Comparison of ENCODE assay signal across 24 cellular contexts in genomic region chr15:95995375-95996168, GRCh38.
DNase-seq lines count a peak whose midpoint lies in the region; FAIRE-seq and TF ChIP-seq lines count a peak whose summit lies in the region.
"Had no signal": no experiment of that assay in that cellular context is flagged by ENCODE, and none has a peak within 500 bp of the region (broad histone marks: within the 10 kb centered on the region; RNA-seq: fewer than 3 reads in every experiment).

No MANE protein-coding gene starts in this region.

- TF ChIP-seq CTCF in endothelial cell of umbilical vein (IDR thresholded peaks at IDR 0.05; ENCODE audit: extremely low read depth in 1 of 2, insufficient read depth in 1 of 2, low read depth in 1 of 2, low read length in 2 of 2) (no peak), neural progenitor cell (IDR thresholded peaks at IDR 0.05) (no peak)

- no peaks in the 10 kb centered on the region for H3K27me3 ChIP-seq in endothelial cell of umbilical vein (ENCODE audit: control insufficient read depth in 2 of 2, insufficient read depth in 2 of 2, low read length in 2 of 2)
- H3K27me3 ChIP-seq in neural progenitor cell: no peaks in the 10 kb centered on the region
- H3K27me3 ChIP-seq: BE2C, heart right ventricle had no signal

- dilution Hi-C loops in endothelial cell of umbilical vein (cut with MboI; ENCODE audit: extremely low pct_ligation_motif_present, low sequenced_read_pairs): no loop called here

- H3K27me3 Mint-ChIP-seq in neural progenitor cell (ENCODE audit: insufficient read depth, low read depth): peaks cover 2% of the 10 kb centered on the region
- H3K27me3 Mint-ChIP-seq: brain, memory B cell had no signal

- peaks cover 33% of the 10 kb centered on the region for H3K4me1 Mint-ChIP-seq in neural progenitor cell
- H3K4me1 Mint-ChIP-seq: memory B cell had no signal

- no peaks in the 10 kb centered on the region for H3F3A ChIP-seq in neural progenitor cell (ENCODE audit: low read depth)

- no peak for TF ChIP-seq POLR2A in endothelial cell of umbilical vein (IDR thresholded peaks at IDR 0.05; ENCODE audit: low read depth, low read length)

- no peaks in the 10 kb centered on the region for H3K9me3 Mint-ChIP-seq in neural progenitor cell
- H3K9me3 Mint-ChIP-seq: activated CD4-positive, alpha-beta memory T cell treated with anti-CD3 and anti-CD28 coated beads for 36 hours; activated T-cell treated with anti-CD3 and anti-CD28 coated beads, Interleukin-2, amount 50 U/mL, for 24 hours; natural killer cell treated with Interleukin-12 subunit alpha and Interleukin-12 subunit beta and Interleukin-15 and Interleukin-18, amount 100 ng/mL, for 72 hours; T-cell had no signal

- no peaks in the 10 kb centered on the region for H3K36me3 Mint-ChIP-seq in neural progenitor cell
- H3K36me3 Mint-ChIP-seq: activated CD4-positive, alpha-beta memory T cell treated with anti-CD3 and anti-CD28 coated beads for 36 hours; brain; memory B cell; natural killer cell treated with Interleukin-12 subunit alpha and Interleukin-12 subunit beta and Interleukin-15 and Interleukin-18, amount 100 ng/mL, for 72 hours; T-cell had no signal

- H2AFZ ChIP-seq in endothelial cell of umbilical vein (ENCODE audit: low read depth, low read length): no peak overlapping the region
- H2AFZ ChIP-seq in neural progenitor cell (replicated peaks): peak overlapping the region; percentile 30

- no peak overlapping the region for H3K4me3 ChIP-seq in endothelial cell of umbilical vein (replicated peaks in 1 of 3; ENCODE audit: insufficient read depth in 1 of 3, low read depth in 1 of 3, low read length in 3 of 3)
- H3K4me3 ChIP-seq in neural progenitor cell: no peak overlapping the region
- H3K4me3 ChIP-seq: dorsolateral prefrontal cortex, heart right ventricle, spleen, suprapubic skin had no signal

- POLR2A ChIA-PET in endothelial cell of umbilical vein (lab: Charles Lee): no interaction called here

- H3K36me3 ChIP-seq in endothelial cell of umbilical vein (ENCODE audit: control insufficient read depth in 2 of 2, extremely low read depth in 1 of 2, insufficient read depth in 2 of 2, low read length in 2 of 2): no peaks in the 10 kb centered on the region
- no peaks in the 10 kb centered on the region for H3K36me3 ChIP-seq in neural progenitor cell
- H3K36me3 ChIP-seq: BE2C, heart right ventricle, spleen, suprapubic skin had no signal

- H3K4me2 ChIP-seq in endothelial cell of umbilical vein (ENCODE audit: insufficient read depth, low read length) (no peak overlapping the region), neural progenitor cell (no peak overlapping the region)

- H3K4me1 ChIP-seq in endothelial cell of umbilical vein (ENCODE audit: control insufficient read depth, extremely low read depth, insufficient read depth, low read length) (no peaks in the 10 kb centered on the region), neural progenitor cell (peaks cover 18% of the 10 kb centered on the region)
- H3K4me1 ChIP-seq: BE2C, Caco-2, heart right ventricle, spleen, suprapubic skin had no signal

- BruUV-seq in endothelial cell of umbilical vein (replicated peaks; lab: Mats Ljungman, UMichigan): no TSS peak

- no peaks in the 10 kb centered on the region for H3K79me2 ChIP-seq in endothelial cell of umbilical vein (ENCODE audit: control insufficient read depth, insufficient read depth, low read length)
- H3K79me2 ChIP-seq in neural progenitor cell (ENCODE audit: low read depth): no peaks in the 10 kb centered on the region

- H3K9me3 ChIP-seq in endothelial cell of umbilical vein (replicated peaks; ENCODE audit: control insufficient read depth, insufficient read depth, low read length) (no peaks in the 10 kb centered on the region), neural progenitor cell (ENCODE audit: low read depth) (no peaks in the 10 kb centered on the region)
- H3K9me3 ChIP-seq: BE2C, Caco-2, heart right ventricle, spleen, suprapubic skin had no signal

- DNase-seq in GM03348 (ENCODE audit: low spot score) (peak; percentile 12), NCI-H226 (peak; percentile 62), endothelial cell of umbilical vein (ENCODE audit: low read depth, low spot score) (peak; percentile 70), neural progenitor cell (ENCODE audit: low spot score) (no peak), H4 (ENCODE audit: low spot score) (no peak), caudate nucleus (lab: John Stamatoyannopoulos, UW) (no peak), AG08395 (ENCODE audit: low spot score) (no peak), SK-N-DZ (ENCODE audit: low spot score) (no peak)
- DNase-seq: activated CD4-positive, alpha-beta memory T cell treated with anti-CD3 and anti-CD28 coated beads for 36 hours; activated naive CD4-positive, alpha-beta T cell treated with anti-CD3 and anti-CD28 coated beads, Interleukin-2, amount 50 U/mL, for 16 hours; activated T-cell treated with anti-CD3 and anti-CD28 coated beads, Interleukin-2, amount 50 U/mL, for 24 hours; BE2C; Caco-2; dorsolateral prefrontal cortex; erythroblast; heart right ventricle; Right ventricle myocardium superior; spleen; T-cell had no signal

- H4K20me1 ChIP-seq in endothelial cell of umbilical vein (replicated peaks; ENCODE audit: control insufficient read depth, extremely low read depth, insufficient read depth, low read length) (no peaks in the 10 kb centered on the region), neural progenitor cell (ENCODE audit: low read depth) (no peaks in the 10 kb centered on the region)

- H3K27ac Mint-ChIP-seq in neural progenitor cell: peak overlapping the region; percentile 2
- H3K27ac Mint-ChIP-seq: activated CD4-positive, alpha-beta memory T cell treated with anti-CD3 and anti-CD28 coated beads for 36 hours; activated T-cell treated with anti-CD3 and anti-CD28 coated beads, Interleukin-2, amount 50 U/mL, for 24 hours; brain; memory B cell had no signal

- H3K9ac ChIP-seq in endothelial cell of umbilical vein (replicated peaks; ENCODE audit: extremely low read depth, insufficient read depth, low read length): no peak overlapping the region
- no peak overlapping the region for H3K9ac ChIP-seq in neural progenitor cell

- FAIRE-seq in endothelial cell of umbilical vein (lab: Jason Lieb, UNC): peak; percentile 31
- FAIRE-seq: islet of Langerhans had no signal

- no peak overlapping the region for H3K4me3 Mint-ChIP-seq in neural progenitor cell
- H3K4me3 Mint-ChIP-seq: activated CD4-positive, alpha-beta memory T cell treated with anti-CD3 and anti-CD28 coated beads for 36 hours; activated T-cell treated with anti-CD3 and anti-CD28 coated beads, Interleukin-2, amount 50 U/mL, for 24 hours; brain; memory B cell; T-cell had no signal

- intact Hi-C loops in endothelial cell of umbilical vein (cut with micrococcal nuclease): no loop called here

- no peak overlapping the region for H3K27ac ChIP-seq in endothelial cell of umbilical vein (ENCODE audit: insufficient read depth, low read depth, low read length)
- H3K27ac ChIP-seq in neural progenitor cell: no peak overlapping the region
- no peak overlapping the region for H3K27ac ChIP-seq in caudate nucleus (ENCODE audit: low read depth, low read length)
- H3K27ac ChIP-seq: dorsolateral prefrontal cortex, heart right ventricle, spleen, suprapubic skin had no signal

- no peaks in the 10 kb centered on the region for H3K9me1 ChIP-seq in endothelial cell of umbilical vein (replicated peaks; ENCODE audit: control insufficient read depth, extremely low read depth, insufficient read depth, low read length)

- CTCF ChIA-PET in endothelial cell of umbilical vein (lab: Charles Lee): no interaction called here

TF ChIP-seq in endothelial cell of umbilical vein, 7 proteins besides CTCF, POLR2A, EP300 and RAD21:
- TF ChIP-seq GATA2 (IDR thresholded peaks at IDR 0.05; ENCODE audit: insufficient read depth, insufficient read length, low read depth, low read length) (no peak), FOS (IDR thresholded peaks at IDR 0.05; ENCODE audit: borderline replicate concordance, insufficient read depth, low read length) (peak; percentile 37)

Comparison
In these comparisons a context has a peak if more than half of its experiments do, and no peak if none do; other contexts are left out.
1. DNase-seq: peak in GM03348 (single experiment), NCI-H226 (single experiment) and endothelial cell of umbilical vein (single experiment); none in neural progenitor cell (single experiment), H4 (single experiment), caudate nucleus (0 of 61), AG08395 (single experiment) and SK-N-DZ (single experiment).